ENCODE assay signal across 24 cellular contexts in genomic region chrX:2568125-2568524, GRCh38.
"Had no signal": no experiment of that assay in that cellular context is flagged by ENCODE, and none has a peak within 500 bp of the region (broad histone marks: within the 10 kb centered on the region; RNA-seq: fewer than 3 reads in every experiment).

No MANE protein-coding gene starts in this region.

- FAIRE-seq: colon, endothelial cell of umbilical vein, frontal cortex, kidney had no signal

- H3K79me2 ChIP-seq: hepatocyte had no signal

- H3K4me1 ChIP-seq: esophagus muscularis mucosa, gastroesophageal sphincter, heart left ventricle, left lung, lower lobe of right lung had no signal

- H3K4me2 ChIP-seq: hepatocyte had no signal

- H3K27me3 ChIP-seq: esophagus muscularis mucosa, foreskin keratinocyte, gastroesophageal sphincter, hepatocyte, left lung had no signal

- H3K4me3 ChIP-seq: coronary artery, dorsolateral prefrontal cortex, esophagus muscularis mucosa, gastroesophageal sphincter, heart left ventricle, hepatocyte, left lung, lower lobe of right lung, mucosa of descending colon had no signal

- H3K9me3 ChIP-seq: esophagus muscularis mucosa, lower lobe of right lung, mucosa of descending colon had no signal

- H3K27ac ChIP-seq: coronary artery, dorsolateral prefrontal cortex, esophagus muscularis mucosa, foreskin keratinocyte, gastroesophageal sphincter, heart left ventricle, hepatocyte, left lung, lower lobe of right lung had no signal

- DNase-seq: dermis blood vessel endothelial cell; dorsolateral prefrontal cortex; effector CD4-positive, alpha-beta T cell; effector memory CD4-positive, alpha-beta T cell; foreskin keratinocyte; heart left ventricle; hypothalamus; immature natural killer cell; islet precursor cell; kidney; kidney glomerular epithelial cell; left colon; left lung; left ventricle myocardium superior; lower lobe of right lung; mesenchymal stem cell; mucosa of descending colon had no signal

- ATAC-seq: foreskin keratinocyte, gastroesophageal sphincter, heart left ventricle, left colon, left lung, left ventricle myocardium superior, lower lobe of right lung, mucosa of descending colon had no signal

- H2AFZ ChIP-seq: hepatocyte had no signal

- H3K36me3 ChIP-seq: heart left ventricle, left lung, lower lobe of right lung had no signal
